15 cellular contexts compared by ENCODE assay signal in genomic region chr19:33628921-33629825, GRCh38. TPM values are rescaled to one million over a fixed set of nuclear protein-coding genes. Genes with fewer than 3 reads are reported as not detected.
DNase-seq lines count a peak whose midpoint lies in the region; ATAC-seq and TF ChIP-seq lines count a peak whose summit lies in the region.
"Had no signal": no experiment of that assay in that cellular context is flagged by ENCODE, and none has a peak within 500 bp of the region (broad histone marks: within the 10 kb centered on the region; RNA-seq: fewer than 3 reads in every experiment).

No MANE protein-coding gene starts in this region.

- H3K9ac ChIP-seq in GM23248: no peak overlapping the region
- H3K9ac ChIP-seq in endodermal cell (ENCODE audit: extremely low read depth, low read length, poor library complexity, severe bottlenecking): no peak overlapping the region
- H3K9ac ChIP-seq: KMS-11 had no signal

- peak; percentile 17 for TF ChIP-seq CTCF in endodermal cell (conservative IDR thresholded peaks at IDR 0.05)

- H4K20me1 ChIP-seq in GM23248 (ENCODE audit: insufficient read depth): no peaks in the 10 kb centered on the region

- H3K36me3 ChIP-seq in GM23248 (ENCODE audit: low read depth): no peaks in the 10 kb centered on the region
- H3K36me3 ChIP-seq in endodermal cell (ENCODE audit: control insufficient read depth, insufficient read depth, low read length): no peaks in the 10 kb centered on the region
- H3K36me3 ChIP-seq in aorta (ENCODE audit: control insufficient read depth in 1 of 2, insufficient read depth in 2 of 2, low read length in 1 of 2): no peaks in the 10 kb centered on the region

- no peak for ATAC-seq in HG02973 (IDR thresholded peaks at IDR 0.05; ENCODE audit: unreplicated experiment)
- ATAC-seq in aorta (ENCODE audit: low FRiP score): no peak

- DNase-seq in GM23248 (peak; percentile 31), M059J (ENCODE audit: low read depth) (peak; percentile 22), endodermal cell (no peak), posterior vena cava (ENCODE audit: low spot score) (peak; percentile 67), DMS 273 (lab: John Stamatoyannopoulos, UW; ENCODE audit: unreplicated experiment) (no peak), aorta (no peak)
- DNase-seq: CD8-positive, alpha-beta memory T cell; NCI-H1436; NCI-H1930; NCI-H446; NCI-H526 treated with DMSO at 0.1 percent for 48 hours had no signal

- H3K27ac Mint-ChIP-seq in endodermal cell: no peak overlapping the region
- H3K27ac Mint-ChIP-seq: CD8-positive, alpha-beta memory T cell had no signal

- no peaks in the 10 kb centered on the region for H3K4me1 Mint-ChIP-seq in endodermal cell
- H3K4me1 Mint-ChIP-seq: CD8-positive, alpha-beta memory T cell had no signal

- H2AFZ ChIP-seq in GM23248: no peak overlapping the region

- peaks cover 11% of the 10 kb centered on the region for H3K27me3 Mint-ChIP-seq in endodermal cell (ENCODE audit: insufficient read depth)

- H3K27ac ChIP-seq in GM23248 (no peak overlapping the region), endodermal cell (ENCODE audit: low read depth, low read length) (no peak overlapping the region), aorta (ENCODE audit: low read depth in 1 of 2, low read length in 2 of 2) (no peak overlapping the region)
- H3K27ac ChIP-seq: HL-60, KMS-11 had no signal

- H3K9me2 ChIP-seq in GM23248 (ENCODE audit: insufficient read depth): no peaks in the 10 kb centered on the region

- no peak overlapping the region for H3K4me2 ChIP-seq in GM23248 (ENCODE audit: unreplicated experiment)
- H3K4me2 ChIP-seq: KMS-11 had no signal

- no peak overlapping the region for H3K4me3 ChIP-seq in GM23248
- H3K4me3 ChIP-seq in endodermal cell (ENCODE audit: low read length): no peak overlapping the region
- no peak overlapping the region for H3K4me3 ChIP-seq in aorta (ENCODE audit: low read length in 2 of 2)

- no peak overlapping the region for H3K4me3 Mint-ChIP-seq in endodermal cell
- H3K4me3 Mint-ChIP-seq: CD8-positive, alpha-beta memory T cell had no signal

- H3K36me3 Mint-ChIP-seq in endodermal cell (ENCODE audit: low read depth): no peaks in the 10 kb centered on the region
- H3K36me3 Mint-ChIP-seq: CD8-positive, alpha-beta memory T cell had no signal

- H3K79me2 ChIP-seq in GM23248 (ENCODE audit: insufficient read depth): no peaks in the 10 kb centered on the region

- H3K4me1 ChIP-seq in GM23248 (ENCODE audit: insufficient read depth): no peaks in the 10 kb centered on the region
- H3K4me1 ChIP-seq in endodermal cell (ENCODE audit: control insufficient read depth, insufficient read depth, low read length): no peaks in the 10 kb centered on the region
- H3K4me1 ChIP-seq in aorta (ENCODE audit: control insufficient read depth in 1 of 2, insufficient read depth in 2 of 2, low read length in 2 of 2): no peaks in the 10 kb centered on the region

- WGBS in GM23248 (ENCODE audit: low coverage in 1 of 2, low lambda C conversion rate in 2 of 2, missing lambda C conversion rate in 2 of 2), 2 experiments: 47 to 48% methylated on average over 13 of the region's 13 CpGs
- 86 to 91% methylated on average over 7 to 13 of the region's 13 CpGs for WGBS in endodermal cell (ENCODE audit: insufficient coverage in 1 of 2, insufficient read length in 1 of 2), 2 experiments
- WGBS in aorta, 2 donors: 59 to 67% methylated on average over 13 of the region's 13 CpGs

- no peaks in the 10 kb centered on the region for H3K9me3 Mint-ChIP-seq in endodermal cell
- H3K9me3 Mint-ChIP-seq: CD8-positive, alpha-beta memory T cell had no signal

- intact Hi-C loops in posterior vena cava (cut with DNase I): no loop called here
- intact Hi-C loops in aorta (cut with DNase I): no loop called here

- H3K9me3 ChIP-seq in GM23248 (ENCODE audit: low read depth) (no peaks in the 10 kb centered on the region), endodermal cell (ENCODE audit: control insufficient read depth, low read length) (no peaks in the 10 kb centered on the region), aorta (ENCODE audit: control insufficient read depth, low read length) (no peaks in the 10 kb centered on the region)

- no peaks in the 10 kb centered on the region for H3F3A ChIP-seq in GM23248 (ENCODE audit: insufficient read depth)

- in situ Hi-C loops in GM23248 (cut with MboI): no loop called here

- H3K27me3 ChIP-seq in GM23248 (replicated peaks; ENCODE audit: insufficient read depth): peaks cover 11% of the 10 kb centered on the region; the same call in 1 of the 2 replicates
- peaks cover 22% of the 10 kb centered on the region for H3K27me3 ChIP-seq in endodermal cell (ENCODE audit: control insufficient read depth, insufficient read depth, low read length, poor library complexity, severe bottlenecking)
- no peaks in the 10 kb centered on the region for H3K27me3 ChIP-seq in aorta (ENCODE audit: control insufficient read depth in 1 of 2, insufficient read depth in 2 of 2, low read length in 1 of 2)

RNA-seq across cellular contexts. Expression of gene CHST8, which starts 7.4 kb away (rescaled TPM):
- total RNA-seq in GM23248 (2014; rRNA removed; shearing (Covaris generic)): 0.89 and 1.1 TPM in 2 replicates
- 0.23 and 0.30 TPM in 2 replicates for polyA plus RNA-seq in GM23248 (2016; fragmentation: Nextera tagmentation; extraction: Ambion mirVana)
- total RNA-seq in M059J (2014; rRNA removed; shearing (Covaris generic)): not detected in 2 replicates
- total RNA-seq in endodermal cell: 1 to 10 TPM; 1.6 to 3.8 TPM
- 4.6 TPM for polyA plus RNA-seq in endodermal cell (2013, experiment 1 of 2)
- polyA plus RNA-seq in endodermal cell (2013, experiment 2 of 2): 3.4 TPM
- 1 to 10 TPM in 1 of 2 donors, under 1 TPM in 1; 0.97 to 1.3 TPM for total RNA-seq in posterior vena cava
- total RNA-seq in aorta: 1 to 10 TPM in 1 of 2 donors, under 1 TPM in 1; 0.96 to 1.4 TPM
- polyA plus RNA-seq in aorta: under 1 TPM in 1 of 2 donors, not detected in 1; 0.36 TPM
- total RNA-seq: CD8-positive, alpha-beta memory T cell; HT1080 had no signal
- polyA plus RNA-seq: CD8-positive, alpha-beta memory T cell had no signal

Comparison
In these comparisons a context has a peak if more than half of its experiments do, and no peak if none do; other contexts are left out.
1. DNase-seq: peak in GM23248 (single experiment), M059J (single experiment) and posterior vena cava (single experiment); none in endodermal cell (single experiment), DMS 273 (single experiment) and aorta (0 of 2).